In the genomic region with DNA sequence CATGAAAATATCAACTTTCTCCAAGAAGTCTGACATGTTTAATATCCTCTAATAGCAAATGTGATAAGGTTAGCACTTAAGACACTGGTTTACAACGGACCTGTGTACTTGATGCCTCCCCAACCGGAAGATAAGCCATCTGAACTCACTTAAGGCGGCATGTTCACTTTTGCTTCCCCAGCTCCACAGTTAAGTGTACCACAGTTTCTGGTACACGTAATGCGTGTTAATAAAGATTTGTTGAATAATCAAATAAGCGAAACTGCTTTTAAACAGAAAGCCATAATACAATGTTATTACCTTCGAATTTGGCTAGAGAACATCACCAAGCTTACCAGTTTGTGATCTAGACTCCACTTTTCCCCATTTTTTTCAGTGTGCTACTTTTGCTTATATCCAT, we compare ENCODE assay signal across 9 cellular contexts. TPM values are rescaled to one million over a fixed set of nuclear protein-coding genes. Genes with fewer than 3 reads are reported as not detected.
DNase-seq lines count a peak whose midpoint lies in the region; ATAC-seq and TF ChIP-seq lines count a peak whose summit lies in the region.
"Had no signal": no experiment of that assay in that cellular context is flagged by ENCODE, and none has a peak within 500 bp of the region (broad histone marks: within the 10 kb centered on the region; RNA-seq: fewer than 3 reads in every experiment).

No MANE protein-coding gene starts in this region.

- peak overlapping the region; percentile 84 for H3K4me3 ChIP-seq in BE2C (ENCODE audit: low read depth, low read length)
- peak overlapping the region; percentile 71 for H3K4me3 ChIP-seq in astrocyte of the cerebellum (ENCODE audit: low read depth, low read length)
- H3K4me3 ChIP-seq in mononuclear cell (ENCODE audit: low read length) = peak overlapping the region; percentile 96

- in situ Hi-C loops in astrocyte of the cerebellum (cut with HindIII; ENCODE audit: low sequenced_read_pairs) = no loop called here

- H3K27me3 ChIP-seq in BE2C (no peaks in the 10 kb centered on the region), mononuclear cell (ENCODE audit: insufficient read depth, low read length) (no peaks in the 10 kb centered on the region)

- DNase-seq in BE2C (no peak), HT-29 (ENCODE audit: low spot score) (peak; percentile 60), astrocyte of the cerebellum (ENCODE audit: low read depth) (no peak), NCI-H226 (no peak), NCI-H1105 treated with DMSO at 0.1 percent for 48 hours (lab: John Stamatoyannopoulos, UW) (no peak)

- no peaks in the 10 kb centered on the region; the same call in 1 of the 2 replicates for H3K4me1 ChIP-seq in BE2C
- H3K4me1 ChIP-seq in mononuclear cell (ENCODE audit: insufficient read depth, low read length) = peaks cover 42% of the 10 kb centered on the region

- H3K9me3 ChIP-seq in BE2C (no peaks in the 10 kb centered on the region), mononuclear cell (ENCODE audit: low read depth, low read length) (no peaks in the 10 kb centered on the region)

- H3K36me3 ChIP-seq in BE2C = no peaks in the 10 kb centered on the region

- no peak for ATAC-seq in HG03378 (IDR thresholded peaks at IDR 0.05; ENCODE audit: unreplicated experiment)
- ATAC-seq in GM18909 (IDR thresholded peaks at IDR 0.05; ENCODE audit: poor library complexity, unreplicated experiment) = no peak

- TF ChIP-seq CTCF in BE2C (IDR thresholded peaks at IDR 0.05; ENCODE audit: low read depth, low read length) = no peak
- TF ChIP-seq CTCF in astrocyte of the cerebellum (IDR thresholded peaks at IDR 0.05; ENCODE audit: low read depth, low read length, missing control alignments) = no peak

RNA-seq across cellular contexts. Expression of a gene that starts 1.4 kb away (rescaled TPM):
- polyA plus RNA-seq in BE2C (2012; ENCODE audit: insufficient read depth, insufficient read length, low read depth) = 11.1 TPM
- total RNA-seq in HT-29 (2014; rRNA removed; shearing (Covaris generic)) = 23.8 and 27.3 TPM in 2 replicates
- total RNA-seq in mononuclear cell = 60.0 TPM

RNA-seq across cellular contexts. Expression of a gene that starts 36.5 kb away (rescaled TPM):
- polyA plus RNA-seq in BE2C (2012; ENCODE audit: insufficient read depth, insufficient read length, low read depth) = not detected
- total RNA-seq in HT-29 (2014; rRNA removed; shearing (Covaris generic)) = not detected in 2 replicates
- total RNA-seq in mononuclear cell = 4.3 TPM
- total RNA-seq: lung microvascular endothelial cell had no signal
